In the genomic region with DNA sequence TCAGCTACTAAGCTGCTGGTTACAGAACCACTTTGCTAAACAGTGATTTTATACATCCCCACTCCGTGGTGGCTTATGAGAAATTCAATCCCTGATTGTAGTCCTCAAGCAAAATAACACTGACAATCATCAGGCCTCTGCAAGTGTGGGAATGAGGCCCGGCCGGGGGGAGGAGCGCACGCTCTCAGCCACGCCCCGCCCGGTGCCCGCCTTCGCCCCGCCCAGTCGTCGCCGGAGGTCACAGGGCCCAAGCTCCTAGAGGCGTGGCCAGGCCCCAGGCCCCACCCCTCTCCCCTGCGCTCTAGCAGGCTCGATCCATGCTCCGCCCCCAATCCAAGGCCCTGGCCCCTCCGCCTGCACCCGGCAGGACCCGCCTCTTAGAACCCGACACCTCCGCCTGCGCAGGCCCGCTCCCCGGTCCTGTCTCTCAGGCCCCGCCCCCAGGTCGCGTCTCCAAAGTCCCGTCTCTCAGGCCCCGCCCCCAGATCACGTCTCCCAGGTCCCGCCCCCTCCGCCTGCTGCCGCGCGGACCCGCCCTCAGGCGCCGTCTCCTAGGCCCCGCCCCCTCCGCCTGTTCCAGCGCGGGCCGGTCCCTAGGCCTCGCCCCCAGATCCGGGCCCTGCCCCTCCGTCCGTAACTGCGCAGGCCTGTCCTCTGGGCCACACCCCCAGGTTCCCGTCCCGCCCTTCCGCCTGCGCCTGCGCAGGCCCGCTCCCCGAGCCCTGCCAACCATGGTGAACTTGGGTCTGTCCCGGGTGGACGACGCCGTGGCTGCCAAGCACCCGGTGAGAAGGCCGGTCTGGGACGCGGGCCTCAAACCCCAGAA, we compare ENCODE assay signal across 8 cellular contexts. TPM values are rescaled to one million over a fixed set of nuclear protein-coding genes. Genes with fewer than 3 reads are reported as not detected.
DNase-seq lines count a peak whose midpoint lies in the region; TF ChIP-seq lines count a peak whose summit lies in the region.

TSS of gene TMEM141 (plus strand) at position 705 of the 826 bp plus-strand sequence. CDS start at position 732, 27 bp downstream.

- H3K36me3 ChIP-seq in HAP-1 (replicated peaks): no peaks in the 10 kb centered on the region
- H3K36me3 ChIP-seq in MM.1S (replicated peaks; ENCODE audit: insufficient read depth, low read length): no peaks in the 10 kb centered on the region
- H3K36me3 ChIP-seq in neural cell (ENCODE audit: insufficient read depth, low read length): no peaks in the 10 kb centered on the region
- peaks cover 0 to 22% (median 10%) of the 10 kb centered on the region in 4 donors for H3K36me3 ChIP-seq in stomach

- H3K79me2 ChIP-seq in MM.1S (ENCODE audit: low read length) (peaks cover 18% of the 10 kb centered on the region), neural cell (replicated peaks; ENCODE audit: insufficient read depth, low read length) (no peaks in the 10 kb centered on the region)

- H3K27ac ChIP-seq in MM.1S (ENCODE audit: low read length) (peak within 1 kb of the TSS; percentile 98), neural cell (ENCODE audit: low read length) (peak within 1 kb of the TSS; percentile 66), stomach (peak within 1 kb of the TSS; percentile 91 to 98 (median 97))

- TF ChIP-seq CTCF in MM.1S (IDR thresholded peaks at IDR 0.05; ENCODE audit: low read length) (no peak), neural cell (IDR thresholded peaks at IDR 0.05; ENCODE audit: poor library complexity, severe bottlenecking) (no peak), stomach (IDR thresholded peaks at IDR 0.05) (no peak)

- H3K4me3 ChIP-seq in HAP-1 (peak within 1 kb of the TSS; percentile 61), MM.1S (ENCODE audit: low read length) (peak within 1 kb of the TSS; percentile 94), neural cell (ENCODE audit: low read length) (peak within 1 kb of the TSS; percentile 85), stomach (peak within 1 kb of the TSS; percentile 54 to 75 (median 62))

- peak within 1 kb of the TSS; percentile 71 for H2AFZ ChIP-seq in MM.1S (ENCODE audit: low read length)
- H2AFZ ChIP-seq in neural cell (ENCODE audit: low read depth, low read length): peak within 1 kb of the TSS; percentile 85

- peak in 2 of 4 donors; percentile 46 to 61 for TF ChIP-seq POLR2A in stomach (IDR thresholded peaks at IDR 0.05)

- no peaks in the 10 kb centered on the region for H3K9me2 ChIP-seq in MM.1S (replicated peaks; ENCODE audit: insufficient read depth, low read length)
- H3K9me2 ChIP-seq in neural cell (ENCODE audit: insufficient read depth, low read length): no peaks in the 10 kb centered on the region

- H3K9me3 ChIP-seq in HAP-1: no peaks in the 10 kb centered on the region
- no peaks in the 10 kb centered on the region for H3K9me3 ChIP-seq in MM.1S (replicated peaks; ENCODE audit: insufficient read depth, low read length)
- H3K9me3 ChIP-seq in neural cell (ENCODE audit: low read length): no peaks in the 10 kb centered on the region
- no peaks in the 10 kb centered on the region for H3K9me3 ChIP-seq in stomach

- H3K9ac ChIP-seq in MM.1S (ENCODE audit: low read length) (peak within 1 kb of the TSS; percentile 100), neural cell (ENCODE audit: low read length) (peak within 1 kb of the TSS; percentile 74)

- H3K4me1 ChIP-seq in HAP-1 (peaks cover 12% of the 10 kb centered on the region), MM.1S (ENCODE audit: low read length) (peaks cover 17% of the 10 kb centered on the region), stomach (peaks cover 23 to 65% (median 61%) of the 10 kb centered on the region in 4 donors)

- H4K20me1 ChIP-seq in MM.1S (ENCODE audit: insufficient read depth, low read length) (no peaks in the 10 kb centered on the region), neural cell (ENCODE audit: insufficient read depth) (no peaks in the 10 kb centered on the region)

- TF ChIP-seq EP300 in neural cell (conservative IDR thresholded peaks at IDR 0.05; ENCODE audit: poor library complexity, severe bottlenecking) (no peak), stomach (IDR thresholded peaks at IDR 0.05) (no peak)

- peak within 1 kb of the TSS; percentile 80 for H3K4me2 ChIP-seq in MM.1S (ENCODE audit: low read depth, low read length)
- H3K4me2 ChIP-seq in neural cell (ENCODE audit: low read length): peak within 1 kb of the TSS; percentile 52

- peaks cover 6% of the 10 kb centered on the region; the same call in 1 of the 2 replicates for H3F3A ChIP-seq in MM.1S (ENCODE audit: insufficient read depth, low read length)
- peaks cover 3% of the 10 kb centered on the region for H3F3A ChIP-seq in neural cell (ENCODE audit: insufficient read depth, low read length, poor library complexity, severe bottlenecking)

- in situ Hi-C loops in HAP-1 (cut with MboI; ENCODE audit: low sequenced_read_pairs): loop anchor here (25.0 kb wide), 1 partner anchor 446 kb away; the partner anchor contains the start of genes CYSRT1, RNF224, SLC34A3 and TUBB4B

- DNase-seq in ELR (ENCODE audit: low read depth) (peak; percentile 99), HAP-1 (ENCODE audit: low spot score in 2 of 2) (peak; percentile 99 to 100), MM.1S (peak; percentile 99), SIG-M5 (lab: John Stamatoyannopoulos, UW) (peak; percentile 89), activated gamma-delta T cell (lab: John Stamatoyannopoulos, UW) (peak; percentile 99), fibroblast of the conjunctiva (ENCODE audit: low read depth) (peak; percentile 99), stomach (peak; percentile 100)

- WGBS in stomach, 5 donors: 0 to 2% (median 0%) methylated on average over 27 to 65 of the region's 65 CpGs

- no peak for TF ChIP-seq RAD21 in neural cell (conservative IDR thresholded peaks at IDR 0.05)

- intact Hi-C loops in stomach (cut with DNase I; ENCODE audit: low total_unique reads): no loop called here

- H3K27me3 ChIP-seq in HAP-1 (ENCODE audit: low read depth): no peaks in the 10 kb centered on the region
- peaks cover 15% of the 10 kb centered on the region for H3K27me3 ChIP-seq in MM.1S (replicated peaks; ENCODE audit: insufficient read depth, low read length)
- no peaks in the 10 kb centered on the region for H3K27me3 ChIP-seq in neural cell (ENCODE audit: insufficient read depth, low read depth, low read length)
- H3K27me3 ChIP-seq in stomach: peaks cover 0 to under 1% (median 0%) of the 10 kb centered on the region in 3 donors

TF ChIP-seq in neural cell, 6 proteins besides CTCF, POLR2A, EP300 and RAD21:
- no peak for TF ChIP-seq EZH2 (IDR thresholded peaks at IDR 0.05; ENCODE audit: borderline replicate concordance, insufficient read depth, low read length, poor library complexity, severe bottlenecking)
- TF ChIP-seq TAF1 (IDR thresholded peaks at IDR 0.05; ENCODE audit: low read depth): peak; percentile 54
- TF ChIP-seq SMC3 (conservative IDR thresholded peaks at IDR 0.05; ENCODE audit: poor library complexity): no peak
- TF ChIP-seq MXI1 (conservative IDR thresholded peaks at IDR 0.05; ENCODE audit: poor library complexity, severe bottlenecking): peak; percentile 22
- TF ChIP-seq REST (IDR thresholded peaks at IDR 0.05; ENCODE audit: borderline replicate concordance): no peak
- TF ChIP-seq POLR2AphosphoS5 (IDR thresholded peaks at IDR 0.05): peak; percentile 80

RNA-seq across cellular contexts. Expression of gene TMEM141, which starts in this region (rescaled TPM):
- 30.1 and 33.1 TPM in 2 replicates for polyA plus RNA-seq in neural cell
- 14.5 and 20.0 TPM in 2 replicates for polyA minus RNA-seq in neural cell
- total RNA-seq in stomach: 100 to 1,000 TPM in 1 of 5 donors, 10 to 100 TPM in 4; 11.1 to 152 (median 64.5) TPM
- polyA plus RNA-seq in stomach: 100 to 1,000 TPM; 139 to 219 (median 195) TPM

Comparison
In these comparisons a context has a peak if more than half of its experiments do, and no peak if none do; other contexts are left out.
1. Peak in every context shown above with its lines: DNase-seq, H3K4me3 ChIP-seq and H3K27ac ChIP-seq.